ENCODE assay signal across 11 cellular contexts in genomic region chr2:72694715-72695496, GRCh38.
A peak's percentile ranks its signal among the peaks of the same experiment; 100 is the strongest.
DNase-seq lines count a peak whose midpoint lies in the region; ATAC-seq and TF ChIP-seq lines count a peak whose summit lies in the region.
"Had no signal": no experiment of that assay in that cellular context is flagged by ENCODE, and none has a peak within 500 bp of the region (broad histone marks: within the 10 kb centered on the region; RNA-seq: fewer than 3 reads in every experiment).

No MANE protein-coding gene starts in this region.

- H3K9me3 Mint-ChIP-seq in brain: no peaks in the 10 kb centered on the region
- H3K9me3 Mint-ChIP-seq: activated CD4-positive, alpha-beta memory T cell treated with anti-CD3 and anti-CD28 coated beads, Interleukin-2, amount 10 ng/mL, durations not matched to agents 7 days and 5 days had no signal

- no peak for TF ChIP-seq POLR2A in right lobe of liver (IDR thresholded peaks at IDR 0.05)

- POLR2A ChIA-PET in AG04450 (lab: Yijun Ruan, JAX): interaction anchor here (0.9 kb wide), 1 partner anchor 28 kb away, joined by 3 read pairs; no protein-coding TSS in a partner anchor

- ATAC-seq in right lobe of liver: peak; percentile 98 to 99 (median 98)
- ATAC-seq in HG02852 (IDR thresholded peaks at IDR 0.05; ENCODE audit: unreplicated experiment): no peak

- H3K4me3 ChIP-seq in AG04450 (ENCODE audit: low read depth, low read length) (no peak overlapping the region; the same call in 1 of the 2 replicates), right lobe of liver (peak overlapping the region in 2 of 3 donors; percentile 15 to 17)

- no peaks in the 10 kb centered on the region for H3K9me3 ChIP-seq in AG04450 (ENCODE audit: control insufficient read depth, insufficient read depth, low read length)
- no peaks in the 10 kb centered on the region for H3K9me3 ChIP-seq in right lobe of liver

- H3K4me3 Mint-ChIP-seq in brain: peak overlapping the region in 2 of 5 experiments; percentile 45 to 47
- H3K4me3 Mint-ChIP-seq: activated CD4-positive, alpha-beta memory T cell treated with anti-CD3 and anti-CD28 coated beads, Interleukin-2, amount 10 ng/mL, durations not matched to agents 7 days and 5 days; CD4-positive, CD25-positive, alpha-beta regulatory T cell had no signal

- peaks cover 0 to 19% (median 5%) of the 10 kb centered on the region in 4 donors for H3K4me1 ChIP-seq in right lobe of liver

- WGBS in right lobe of liver (ENCODE audit: insufficient coverage, low coverage, low lambda C conversion rate, missing lambda C conversion rate): 10% methylated on average over 9 of the region's 9 CpGs

- peaks cover 30% of the 10 kb centered on the region for H3K4me1 Mint-ChIP-seq in brain
- H3K4me1 Mint-ChIP-seq: activated CD4-positive, alpha-beta memory T cell treated with anti-CD3 and anti-CD28 coated beads, Interleukin-2, amount 10 ng/mL, durations not matched to agents 7 days and 5 days had no signal

- peak; percentile 47 for DNase-seq in AG04450 (ENCODE audit: low read depth, low spot score)
- peak; percentile 78 for DNase-seq in M059J (ENCODE audit: low read depth)
- DNase-seq in right lobe of liver: peak; percentile 81 to 92 (median 84)
- DNase-seq in SKM-1 treated with dmso at 0.1 percent for 144 hours (lab: John Stamatoyannopoulos, UW; ENCODE audit: unreplicated experiment): no peak
- no peak for DNase-seq in NOMO-1 treated with dmso at 0.1 percent for 144 hours (lab: John Stamatoyannopoulos, UW; ENCODE audit: unreplicated experiment)
- no peak for DNase-seq in germinal center (ENCODE audit: low spot score)
- DNase-seq: activated CD4-positive, alpha-beta memory T cell treated with anti-CD3 and anti-CD28 coated beads, Interleukin-2, amount 10 ng/mL, durations not matched to agents 7 days and 5 days; CD4-positive, CD25-positive, alpha-beta regulatory T cell; erythroblast had no signal

- H3K27me3 Mint-ChIP-seq in brain: no peaks in the 10 kb centered on the region
- H3K27me3 Mint-ChIP-seq: activated CD4-positive, alpha-beta memory T cell treated with anti-CD3 and anti-CD28 coated beads, Interleukin-2, amount 10 ng/mL, durations not matched to agents 7 days and 5 days; CD4-positive, CD25-positive, alpha-beta regulatory T cell had no signal

- CTCF ChIA-PET in AG04450 (lab: Charles Lee): no interaction called here

- H3K27ac ChIP-seq in AG04450 (ENCODE audit: low read depth, low read length): no peak overlapping the region
- H3K27ac ChIP-seq in right lobe of liver: no peak overlapping the region

- no peaks in the 10 kb centered on the region for H3K36me3 ChIP-seq in right lobe of liver

- H3K27me3 ChIP-seq in AG04450 (ENCODE audit: control insufficient read depth, insufficient read depth, low read length) (no peaks in the 10 kb centered on the region), right lobe of liver (no peaks in the 10 kb centered on the region)

- H3K27ac Mint-ChIP-seq in brain: peak overlapping the region in 3 of 5 experiments; percentile 38 to 85 (median 44)
- H3K27ac Mint-ChIP-seq: activated CD4-positive, alpha-beta memory T cell treated with anti-CD3 and anti-CD28 coated beads, Interleukin-2, amount 10 ng/mL, durations not matched to agents 7 days and 5 days; CD4-positive, CD25-positive, alpha-beta regulatory T cell had no signal

- H3K36me3 Mint-ChIP-seq in brain: peaks cover 27% of the 10 kb centered on the region

- intact Hi-C loops in right lobe of liver (cut with DNase I): no loop called here

- TF ChIP-seq CTCF in AG04450 (IDR thresholded peaks at IDR 0.05; ENCODE audit: low read depth, low read length): no peak
- TF ChIP-seq CTCF in brain (conservative IDR thresholded peaks at IDR 0.05): no peak
- no peak for TF ChIP-seq CTCF in right lobe of liver (IDR thresholded peaks at IDR 0.05)

Comparison
In these comparisons a context has a peak if more than half of its experiments do, and no peak if none do; other contexts are left out.
1. DNase-seq: peak in AG04450 (single experiment), M059J (single experiment) and right lobe of liver (3 of 3); none in SKM-1 treated with dmso at 0.1 percent for 144 hours (single experiment), NOMO-1 treated with dmso at 0.1 percent for 144 hours (single experiment) and germinal center (single experiment).